ENCODE assay signal across 27 cellular contexts in the genomic region with DNA sequence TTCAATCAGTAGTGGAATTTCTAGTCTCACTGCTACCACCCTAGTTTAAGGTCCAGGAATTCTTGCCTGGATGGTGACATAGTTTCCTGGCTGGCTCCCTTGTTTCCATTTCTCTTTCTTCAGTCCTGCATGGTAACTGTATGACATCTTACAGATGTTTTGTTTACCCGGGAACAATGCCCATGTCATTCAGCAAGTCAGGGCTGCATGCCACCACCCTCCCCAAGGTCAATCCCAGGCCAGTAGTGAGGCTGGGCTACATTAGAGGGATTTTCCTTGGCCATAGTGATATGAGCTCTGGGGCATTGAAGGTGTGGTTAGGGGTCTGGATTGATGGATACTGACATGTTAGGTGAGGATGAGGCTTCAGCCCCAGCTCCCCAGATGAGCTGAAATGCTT.
"Had no signal": no experiment of that assay in that cellular context is flagged by ENCODE, and none has a peak within 500 bp of the region (broad histone marks: within the 10 kb centered on the region; RNA-seq: fewer than 3 reads in every experiment).

No MANE protein-coding gene starts in this region.

- H3K36me3 ChIP-seq: ascending aorta had no signal

- ATAC-seq: activated naive CD4-positive, alpha-beta T cell treated with anti-CD3 and anti-CD28 coated beads, Interleukin-2, amount 50 U/mL, for 72 hours; activated naive CD8-positive, alpha-beta T cell treated with anti-CD3 and anti-CD28 coated beads, Interleukin-2, amount 50 U/mL, for 24 hours; activated T-cell treated with anti-CD3 and anti-CD28 coated beads, Interleukin-2, amount 50 U/mL, for 4 hours; body of pancreas; T-cell had no signal

- H3K27ac ChIP-seq: ascending aorta, body of pancreas, PC-9, SK-N-MC, VCaP had no signal

- H3K4me3 ChIP-seq: ascending aorta, body of pancreas, PC-9, SK-N-MC had no signal

- H3K27me3 ChIP-seq: ascending aorta, body of pancreas had no signal

- H3K9me3 ChIP-seq: ascending aorta, body of pancreas had no signal

- DNase-seq: activated CD4-positive, alpha-beta memory T cell treated with anti-CD3 and anti-CD28 coated beads for 36 hours; activated CD4-positive, alpha-beta T cell treated with anti-CD3 and anti-CD28 coated beads, Interleukin-2, amount 10 ng/mL, durations not matched to agents 7 days and 5 days; activated CD4-positive, CD25-positive, alpha-beta regulatory T cell; activated CD8-positive, alpha-beta memory T cell treated with anti-CD3 and anti-CD28 coated beads for 24 hours; activated effector memory CD4-positive, alpha-beta T cell treated with anti-CD3 and anti-CD28 coated beads, Interleukin-2, amount 50 U/mL, for 16 hours; activated naive CD4-positive, alpha-beta T cell treated with Interleukin-2 at 50 U/mL for 16 hours; activated naive CD8-positive, alpha-beta T cell treated with anti-CD3 and anti-CD28 coated beads, Interleukin-2, amount 50 U/mL, for 24 hours; activated T-cell treated with anti-CD3 and anti-CD28 coated beads, Interleukin-2, amount 50 U/mL, for 4 hours; amniotic stem cell; IMR-90; Kasumi-1; KBM-7; NCI-H1092 treated with DMSO at 0.1 percent for 48 hours; NCI-H1417 treated with DMSO at 0.1 percent for 48 hours; NCI-H1694; NCI-H2029 treated with DMSO at 0.1 percent for 48 hours; NCI-H510A treated with DMSO at 0.1 percent for 48 hours; NCI-H69; PC-9; T-cell; T-helper 2 cell; T1000 had no signal
